9 cellular contexts compared by ENCODE assay signal in genomic region chr15:22253676-22254408, GRCh38.
DNase-seq lines count a peak whose midpoint lies in the region; ATAC-seq and TF ChIP-seq lines count a peak whose summit lies in the region.
"Had no signal": no experiment of that assay in that cellular context is flagged by ENCODE, and none has a peak within 500 bp of the region (broad histone marks: within the 10 kb centered on the region; RNA-seq: fewer than 3 reads in every experiment).

No MANE protein-coding gene starts in this region.

- peak; percentile 61 for DNase-seq in activated CD8-positive, alpha-beta memory T cell treated with anti-CD3 and anti-CD28 coated beads, Interleukin-2, amount 10 ng/mL, durations not matched to agents 7 days and 5 days
- DNase-seq in activated CD8-positive, alpha-beta memory T cell treated with anti-CD3 and anti-CD28 coated beads for 24 hours, result no peak
- DNase-seq in GM23338 (ENCODE audit: low spot score) (no peak), vagina (ENCODE audit: extremely low spot score in 2 of 2) (no peak), foreskin fibroblast (no peak), stomach (no peak)
- peak; percentile 28 to 61 for DNase-seq in stimulated activated effector memory CD8-positive, alpha-beta T cell treated with anti-CD3 and anti-CD28 coated beads, Interleukin-12 subunit alpha, Interleukin-12 subunit beta, amount 100 ng/mL, for 72 hours (ENCODE audit: low spot score in 2 of 2)
- DNase-seq: stimulated activated naive CD4-positive, alpha-beta T cell treated with Interleukin-2 at 50 U/mL for 16 hours had no signal

- peaks cover 8% of the 10 kb centered on the region; the same call in 1 of the 2 replicates for H3F3A ChIP-seq in GM23338 (replicated peaks; ENCODE audit: low read depth)

- no peak overlapping the region for H3K4me3 Mint-ChIP-seq in activated CD8-positive, alpha-beta memory T cell treated with anti-CD3 and anti-CD28 coated beads, Interleukin-2, amount 10 ng/mL, durations not matched to agents 7 days and 5 days
- H3K4me3 Mint-ChIP-seq in GM23338, result no peak overlapping the region
- H3K4me3 Mint-ChIP-seq in stimulated activated effector memory CD8-positive, alpha-beta T cell treated with anti-CD3 and anti-CD28 coated beads, Interleukin-12 subunit alpha, Interleukin-12 subunit beta, amount 100 ng/mL, for 72 hours, result peak overlapping the region; percentile 17

- CTCF ChIA-PET in activated CD8-positive, alpha-beta memory T cell treated with anti-CD3 and anti-CD28 coated beads, Interleukin-2, amount 10 ng/mL, durations not matched to agents 7 days and 5 days (lab: Charles Lee), result interaction anchor here (0.6 kb wide), 1 partner anchor 1898 kb away, joined by 3 read pairs; no protein-coding TSS in a partner anchor

- H3K27ac ChIP-seq in GM23338 (ENCODE audit: low read depth), result no peak overlapping the region
- H3K27ac ChIP-seq in vagina, result no peak overlapping the region
- H3K27ac ChIP-seq in stomach, result no peak overlapping the region

- TF ChIP-seq CTCF in GM23338 (conservative IDR thresholded peaks at IDR 0.05; ENCODE audit: low read depth in 2 of 2) (no peak), vagina (IDR thresholded peaks at IDR 0.05) (no peak), foreskin fibroblast (IDR thresholded peaks at IDR 0.05; ENCODE audit: low read depth, low read length) (no peak), stomach (IDR thresholded peaks at IDR 0.05) (no peak)

- peak; percentile 57 for ATAC-seq in activated CD8-positive, alpha-beta memory T cell treated with anti-CD3 and anti-CD28 coated beads, Interleukin-2, amount 10 ng/mL, durations not matched to agents 7 days and 5 days
- ATAC-seq in GM23338 (no peak), HG03469 (IDR thresholded peaks at IDR 0.05; ENCODE audit: unreplicated experiment) (peak; percentile 77)
- ATAC-seq in stimulated activated effector memory CD8-positive, alpha-beta T cell treated with anti-CD3 and anti-CD28 coated beads, Interleukin-12 subunit alpha, Interleukin-12 subunit beta, amount 100 ng/mL, for 72 hours, result peak; percentile 89

- peak overlapping the region; percentile 28; the same call in 1 of the 2 replicates for H3K4me3 ChIP-seq in GM23338
- H3K4me3 ChIP-seq in vagina, result no peak overlapping the region
- H3K4me3 ChIP-seq in foreskin fibroblast (ENCODE audit: low read depth in 1 of 2, low read length in 2 of 2), result no peak overlapping the region
- H3K4me3 ChIP-seq in stomach, result no peak overlapping the region

- TF ChIP-seq POLR2A in vagina (IDR thresholded peaks at IDR 0.05), result no peak
- no peak for TF ChIP-seq POLR2A in stomach (IDR thresholded peaks at IDR 0.05)

- H3K4me1 ChIP-seq in GM23338 (ENCODE audit: insufficient read depth), result no peaks in the 10 kb centered on the region
- H3K4me1 ChIP-seq in vagina, result no peaks in the 10 kb centered on the region
- H3K4me1 ChIP-seq in stomach, result no peaks in the 10 kb centered on the region

- H3K9me3 ChIP-seq in vagina (peaks cover 5% of the 10 kb centered on the region), stomach (peaks cover 0 to 29% (median 3%) of the 10 kb centered on the region in 4 donors)

- peaks cover 33% of the 10 kb centered on the region for H3K36me3 ChIP-seq in GM23338 (ENCODE audit: insufficient read depth)
- no peaks in the 10 kb centered on the region for H3K36me3 ChIP-seq in vagina
- no peaks in the 10 kb centered on the region for H3K36me3 ChIP-seq in stomach

- H3K4me1 Mint-ChIP-seq in activated CD8-positive, alpha-beta memory T cell treated with anti-CD3 and anti-CD28 coated beads, Interleukin-2, amount 10 ng/mL, durations not matched to agents 7 days and 5 days, result peaks cover 21% of the 10 kb centered on the region
- no peaks in the 10 kb centered on the region for H3K4me1 Mint-ChIP-seq in GM23338
- peaks cover 31% of the 10 kb centered on the region for H3K4me1 Mint-ChIP-seq in stimulated activated effector memory CD8-positive, alpha-beta T cell treated with anti-CD3 and anti-CD28 coated beads, Interleukin-12 subunit alpha, Interleukin-12 subunit beta, amount 100 ng/mL, for 72 hours

- no peaks in the 10 kb centered on the region for H4K20me1 ChIP-seq in GM23338 (replicated peaks; ENCODE audit: insufficient read depth)

- 54 to 58% (median 56%) methylated on average over 8 of the region's 8 CpGs for WGBS in stomach, 5 donors

- H3K36me3 Mint-ChIP-seq in activated CD8-positive, alpha-beta memory T cell treated with anti-CD3 and anti-CD28 coated beads, Interleukin-2, amount 10 ng/mL, durations not matched to agents 7 days and 5 days, result no peaks in the 10 kb centered on the region
- peaks cover 79% of the 10 kb centered on the region for H3K36me3 Mint-ChIP-seq in GM23338 (ENCODE audit: low read depth)
- no peaks in the 10 kb centered on the region for H3K36me3 Mint-ChIP-seq in stimulated activated effector memory CD8-positive, alpha-beta T cell treated with anti-CD3 and anti-CD28 coated beads, Interleukin-12 subunit alpha, Interleukin-12 subunit beta, amount 100 ng/mL, for 72 hours

- H3K9me3 Mint-ChIP-seq in activated CD8-positive, alpha-beta memory T cell treated with anti-CD3 and anti-CD28 coated beads, Interleukin-2, amount 10 ng/mL, durations not matched to agents 7 days and 5 days (ENCODE audit: low read depth), result no peaks in the 10 kb centered on the region
- H3K9me3 Mint-ChIP-seq in GM23338, result peaks cover 86% of the 10 kb centered on the region
- no peaks in the 10 kb centered on the region for H3K9me3 Mint-ChIP-seq in stimulated activated effector memory CD8-positive, alpha-beta T cell treated with anti-CD3 and anti-CD28 coated beads, Interleukin-12 subunit alpha, Interleukin-12 subunit beta, amount 100 ng/mL, for 72 hours

- no peaks in the 10 kb centered on the region for H3K9me2 ChIP-seq in GM23338 (ENCODE audit: insufficient read depth)

- peaks cover 12% of the 10 kb centered on the region for H3K27me3 Mint-ChIP-seq in activated CD8-positive, alpha-beta memory T cell treated with anti-CD3 and anti-CD28 coated beads, Interleukin-2, amount 10 ng/mL, durations not matched to agents 7 days and 5 days
- peaks cover 34% of the 10 kb centered on the region for H3K27me3 Mint-ChIP-seq in GM23338 (ENCODE audit: insufficient read depth, low read depth, poor library complexity)

- H3K27ac Mint-ChIP-seq in activated CD8-positive, alpha-beta memory T cell treated with anti-CD3 and anti-CD28 coated beads, Interleukin-2, amount 10 ng/mL, durations not matched to agents 7 days and 5 days, result no peak overlapping the region
- no peak overlapping the region for H3K27ac Mint-ChIP-seq in GM23338
- H3K27ac Mint-ChIP-seq in stimulated activated effector memory CD8-positive, alpha-beta T cell treated with anti-CD3 and anti-CD28 coated beads, Interleukin-12 subunit alpha, Interleukin-12 subunit beta, amount 100 ng/mL, for 72 hours, result peak overlapping the region; percentile 7

- TF ChIP-seq EP300 in stomach (IDR thresholded peaks at IDR 0.05), result no peak

- H2AFZ ChIP-seq in GM23338, result no peak overlapping the region

- intact Hi-C loops in vagina (cut with DNase I), result no loop called here
- intact Hi-C loops in stomach (cut with DNase I; ENCODE audit: low total_unique reads), result loop anchor here (10.0 kb wide), 1 partner anchor 1909 kb away; no protein-coding TSS in a partner anchor

- no peaks in the 10 kb centered on the region for H3K79me2 ChIP-seq in GM23338 (replicated peaks; ENCODE audit: insufficient read depth)

- peaks cover 3% of the 10 kb centered on the region; the same call in 1 of the 2 replicates for H3K27me3 ChIP-seq in GM23338 (ENCODE audit: insufficient read depth)
- no peaks in the 10 kb centered on the region for H3K27me3 ChIP-seq in vagina
- H3K27me3 ChIP-seq in stomach, result peaks cover 0 to 11% (median 0%) of the 10 kb centered on the region in 3 donors

- no peak overlapping the region for H3K4me2 ChIP-seq in GM23338

TF ChIP-seq in GM23338, 12 proteins besides CTCF, POLR2A, EP300 and RAD21:
- TF ChIP-seq ETS1 (IDR thresholded peaks at IDR 0.05) (no peak), POLR2AphosphoS5 (IDR thresholded peaks at IDR 0.05; ENCODE audit: low read depth) (no peak), EZH2phosphoT487 (IDR thresholded peaks at IDR 0.05; ENCODE audit: unreplicated experiment) (no peak), ZNF114 (CRISPR knock-in tag; IDR thresholded peaks at IDR 0.05) (no peak), CREB1 (CRISPR knock-in tag; IDR thresholded peaks at IDR 0.05; ENCODE audit: low read depth) (no peak), STAT1 (IDR thresholded peaks at IDR 0.05; ENCODE audit: unreplicated experiment) (no peak), ZNF331 (CRISPR knock-in tag; IDR thresholded peaks at IDR 0.05; ENCODE audit: low read depth) (no peak), NANOG (IDR thresholded peaks at IDR 0.05; ENCODE audit: borderline replicate concordance) (no peak)

Comparison
In these comparisons a context has a peak if more than half of its experiments do, and no peak if none do; other contexts are left out.
1. DNase-seq: peak in activated CD8-positive, alpha-beta memory T cell treated with anti-CD3 and anti-CD28 coated beads, Interleukin-2, amount 10 ng/mL, durations not matched to agents 7 days and 5 days (single experiment) and stimulated activated effector memory CD8-positive, alpha-beta T cell treated with anti-CD3 and anti-CD28 coated beads, Interleukin-12 subunit alpha, Interleukin-12 subunit beta, amount 100 ng/mL, for 72 hours (2 of 2); none in activated CD8-positive, alpha-beta memory T cell treated with anti-CD3 and anti-CD28 coated beads for 24 hours (single experiment), GM23338 (single experiment), vagina (0 of 2), foreskin fibroblast (0 of 2) and stomach (single experiment).